Comparison of ENCODE assay signal across 8 cellular contexts in the genomic region with DNA sequence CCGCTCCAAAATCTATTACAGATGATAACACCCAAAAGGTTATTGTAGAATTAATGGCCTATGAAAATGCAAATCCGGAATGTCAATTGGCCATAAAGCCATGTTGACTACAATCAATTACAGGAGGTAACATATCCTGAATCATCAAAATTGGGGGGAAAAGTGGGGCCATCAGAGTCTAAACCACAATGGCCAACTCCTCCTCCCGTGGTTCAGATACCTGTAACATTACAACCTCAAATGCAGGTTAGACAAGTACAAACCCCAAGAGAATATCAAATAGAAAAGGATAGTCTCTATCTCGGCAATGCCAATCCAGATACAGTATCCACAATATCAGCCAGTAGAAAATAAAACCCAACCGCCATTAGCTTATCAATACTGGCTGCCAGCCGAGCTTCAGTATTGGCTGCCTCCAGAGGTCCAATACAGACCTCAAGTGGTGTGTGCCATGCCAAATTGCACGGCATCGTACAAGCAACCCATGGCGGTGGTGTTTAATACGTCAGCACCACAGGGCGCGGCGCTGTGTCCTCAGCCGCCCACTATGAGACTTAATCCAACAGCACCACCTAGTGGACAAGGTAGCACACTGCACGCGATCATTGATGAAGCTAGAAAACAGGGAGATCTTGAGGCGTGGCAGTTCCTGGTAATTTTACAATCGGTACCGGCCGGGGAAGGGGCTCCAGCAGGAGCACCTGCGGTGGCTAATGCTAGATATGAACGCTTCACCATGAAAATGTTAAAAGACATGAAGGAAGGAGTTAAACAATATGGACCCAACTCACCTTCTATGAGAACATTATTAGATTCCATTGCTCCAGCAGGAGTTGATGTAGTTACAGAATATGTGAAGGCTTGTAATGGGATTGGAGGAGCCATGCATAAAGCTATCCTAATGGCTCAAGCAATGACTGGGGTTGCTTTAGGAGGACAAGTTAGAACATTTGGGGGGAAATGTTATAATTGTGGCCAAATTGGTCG. TPM values are rescaled to one million over a fixed set of nuclear protein-coding genes. Genes with fewer than 3 reads are reported as not detected.
A peak's percentile ranks its signal among the peaks of the same experiment; 100 is the strongest.
DNase-seq lines count a peak whose midpoint lies in the region; ATAC-seq and TF ChIP-seq lines count a peak whose summit lies in the region.

No MANE protein-coding gene starts in this region.

- no peak overlapping the region for H3K4me3 Mint-ChIP-seq in MCF 10A (ENCODE audit: unreplicated experiment)

- intact Hi-C loops in MCF 10A (cut with micrococcal nuclease): loop anchor here (2.0 to 5.0 kb wide), 3 partner anchors 22 to 55 kb away; partner anchors contain the start of gene PKMYT1

- H3K9me3 Mint-ChIP-seq in MCF 10A (ENCODE audit: unreplicated experiment): no peaks in the 10 kb centered on the region

- POLR2A ChIA-PET in MCF 10A (lab: Yijun Ruan, JAX): interaction anchor here (0.6 to 1.3 kb wide), 10 partner anchors 10 to 245 kb away, joined by 3 to 6 read pairs (median 4); partner anchors contain the start of genes FLYWCH1 and KCTD5

- peak overlapping the region; percentile 48 for H3K27ac Mint-ChIP-seq in MCF 10A (ENCODE audit: low read depth, unreplicated experiment)

- TF ChIP-seq CTCF in WI38 (IDR thresholded peaks at IDR 0.05; ENCODE audit: low read depth, low read length): peak; percentile 88
- TF ChIP-seq CTCF in MCF 10A (IDR thresholded peaks at IDR 0.05; ENCODE audit: unreplicated experiment): peak; percentile 87

- BruUV-seq in MCF 10A (replicated peaks; lab: Mats Ljungman, UMichigan): no TSS peak

- peak; percentile 74 for ATAC-seq in HG02571 (IDR thresholded peaks at IDR 0.05; ENCODE audit: unreplicated experiment)
- ATAC-seq in GM18873 (IDR thresholded peaks at IDR 0.05; ENCODE audit: low FRiP score, unreplicated experiment): no peak

- no peak overlapping the region for H3K4me3 ChIP-seq in WI38 (ENCODE audit: low read depth, low read length)

- CTCF ChIA-PET in MCF 10A (lab: Yijun Ruan, JAX): interaction anchor here (0.7 to 2.8 kb wide), 23 partner anchors 8 to 203 kb away, joined by 3 to 26 read pairs (median 5); partner anchors contain the start of gene FLYWCH1

- DNase-seq in COLO668 (lab: John Stamatoyannopoulos, UW; ENCODE audit: unreplicated experiment) (peak; percentile 87), NCI-H2227 treated with DMSO at 0.1 percent for 48 hours (lab: John Stamatoyannopoulos, UW) (peak; percentile 87), MCF 10A (ENCODE audit: unreplicated experiment) (peak; percentile 93), iris pigment epithelial cell (ENCODE audit: low read depth) (peak; percentile 81)
- DNase-seq in stimulated activated CD4-positive, alpha-beta T cell treated with anti-CD3 and anti-CD28 coated beads, Interleukin-12 subunit alpha, Interleukin-12 subunit beta, amount 100 ng/mL, for 4 hours: peak; percentile 77

- peaks cover 39% of the 10 kb centered on the region for H3K36me3 Mint-ChIP-seq in MCF 10A (ENCODE audit: insufficient read depth, unreplicated experiment)

- peaks cover 12% of the 10 kb centered on the region for H3K4me1 Mint-ChIP-seq in MCF 10A (ENCODE audit: insufficient read depth, unreplicated experiment)

- H3K27me3 Mint-ChIP-seq in MCF 10A (ENCODE audit: insufficient read depth, unreplicated experiment): no peaks in the 10 kb centered on the region

RNA-seq across cellular contexts. Expression of gene FLYWCH1, which starts 15.2 kb away (rescaled TPM):
- 76.3 and 86.2 TPM in 2 replicates for total RNA-seq in MCF 10A (2022)

RNA-seq across cellular contexts. Expression of gene KREMEN2, which starts 37.1 kb away (rescaled TPM):
- total RNA-seq in MCF 10A (2022): 0.42 TPM in 1 of 2 replicates, not detected in the other

RNA-seq across cellular contexts. Expression of gene PAQR4, which starts 42.2 kb away (rescaled TPM):
- 4.8 and 7.9 TPM in 2 replicates for total RNA-seq in MCF 10A (2022)

RNA-seq across cellular contexts. Expression of gene FLYWCH2, which starts 43.9 kb away (rescaled TPM):
- 24.4 and 27.7 TPM in 2 replicates for total RNA-seq in MCF 10A (2022)

RNA-seq across cellular contexts. Expression of gene PKMYT1, which starts 53.3 kb away (rescaled TPM):
- 16.9 and 34.7 TPM in 2 replicates for total RNA-seq in MCF 10A (2022)
